7 cellular contexts compared by ENCODE assay signal in the genomic region with DNA sequence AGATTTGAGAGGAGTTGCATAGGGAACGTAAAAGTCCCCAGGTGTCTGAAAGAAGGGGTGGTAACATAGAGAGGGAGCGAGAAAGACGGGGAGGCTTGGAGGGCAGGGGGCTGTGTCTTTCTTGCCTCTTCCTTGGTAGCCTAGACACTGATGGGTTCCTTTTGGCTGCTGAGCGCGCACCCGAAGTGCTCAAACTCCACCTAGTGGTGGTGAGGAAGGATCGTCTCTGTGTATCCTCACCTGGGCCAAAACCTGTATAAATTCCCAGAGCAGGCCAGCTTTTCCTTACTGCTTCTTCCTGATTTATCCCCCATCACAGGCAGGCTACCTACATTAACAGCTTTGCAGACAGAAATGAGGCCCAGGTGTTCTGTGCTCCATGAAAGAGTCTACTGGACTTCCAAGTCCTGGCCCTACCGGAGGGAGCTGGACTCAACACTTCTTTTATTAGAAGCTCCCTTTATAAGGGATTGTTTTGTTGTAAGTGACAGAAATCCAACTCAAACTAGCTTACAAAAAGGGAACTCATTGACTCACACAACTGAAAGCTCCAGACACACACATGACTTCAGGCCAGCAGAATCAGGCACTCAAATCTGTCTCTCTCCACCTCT. TPM values are rescaled to one million over a fixed set of nuclear protein-coding genes. Genes with fewer than 3 reads are reported as not detected.
DNase-seq lines count a peak whose midpoint lies in the region; FAIRE-seq and TF ChIP-seq lines count a peak whose summit lies in the region.

No MANE protein-coding gene starts in this region.

- no peak overlapping the region for H3K4ac ChIP-seq in trophoblast cell (ENCODE audit: low read depth, low read length)

- peak; percentile 93 for DNase-seq in Karpas-422
- peak; percentile 66 for DNase-seq in SIG-M5 treated with dmso at 0.1 percent for 504 hours (lab: John Stamatoyannopoulos, UW; ENCODE audit: unreplicated experiment)
- DNase-seq in activated naive CD4-positive, alpha-beta T cell treated with Interleukin-2 at 50 U/mL for 16 hours = peak; percentile 60
- DNase-seq in globus pallidus (ENCODE audit: low spot score) = peak; percentile 64
- peak; percentile 62 to 85 for DNase-seq in trophoblast cell
- DNase-seq in urothelium cell line (ENCODE audit: low spot score) = peak; percentile 73

- no peak overlapping the region for H3K18ac ChIP-seq in trophoblast cell (ENCODE audit: low read length)

- H2BK120ac ChIP-seq in trophoblast cell (ENCODE audit: insufficient read depth, low read length, poor library complexity) = no peak overlapping the region

- H2AFZ ChIP-seq in Karpas-422 (ENCODE audit: low read length) (peak overlapping the region; percentile 31; the same call in 1 of the 2 replicates), trophoblast cell (ENCODE audit: insufficient read depth, low read length, poor library complexity) (no peak overlapping the region)

- no peak overlapping the region for H3K14ac ChIP-seq in trophoblast cell (ENCODE audit: low read length)

- H3K23ac ChIP-seq in trophoblast cell (ENCODE audit: low read length) = no peak overlapping the region

- no peak for FAIRE-seq in urothelium cell line (lab: Jason Lieb, UNC)

- H2BK12ac ChIP-seq in trophoblast cell (ENCODE audit: low read length) = no peak overlapping the region

- H3K79me1 ChIP-seq in trophoblast cell (ENCODE audit: low read length) = peaks cover under 1% of the 10 kb centered on the region

- H3K9me3 ChIP-seq in Karpas-422 (ENCODE audit: low read length) (no peaks in the 10 kb centered on the region), trophoblast cell (ENCODE audit: insufficient read depth, low read depth, low read length) (no peaks in the 10 kb centered on the region)

- H4K91ac ChIP-seq in trophoblast cell (ENCODE audit: low read depth, low read length) = no peak overlapping the region

- H3K36me3 ChIP-seq in Karpas-422 (ENCODE audit: insufficient read depth, low read length) = no peaks in the 10 kb centered on the region
- H3K36me3 ChIP-seq in trophoblast cell (ENCODE audit: control insufficient read depth in 1 of 2, insufficient read depth in 2 of 2, low read length in 2 of 2) = no peaks in the 10 kb centered on the region

- no peak overlapping the region for H2BK5ac ChIP-seq in trophoblast cell (ENCODE audit: low read depth, low read length, poor library complexity)

- H3K27ac ChIP-seq in Karpas-422 (ENCODE audit: low read length) (no peak overlapping the region), trophoblast cell (ENCODE audit: low read depth, low read length) (no peak overlapping the region)

- no peaks in the 10 kb centered on the region for H4K20me1 ChIP-seq in Karpas-422 (ENCODE audit: insufficient read depth, low read depth, low read length)

- no peak overlapping the region for H4K12ac ChIP-seq in trophoblast cell (ENCODE audit: low read depth, low read length)

- H3K4me1 ChIP-seq in Karpas-422 (ENCODE audit: low read length) (peaks cover 2% of the 10 kb centered on the region; the same call in 1 of the 2 replicates), trophoblast cell (ENCODE audit: control insufficient read depth in 1 of 2, insufficient read depth in 2 of 2, low read length in 2 of 2) (no peaks in the 10 kb centered on the region)

- no peak overlapping the region for H4K8ac ChIP-seq in trophoblast cell (ENCODE audit: low read depth, low read length)

- WGBS in trophoblast cell (ENCODE audit: extremely low coverage, insufficient coverage, insufficient read length) = no CpG with 5 or more reads among the region's 8 CpGs

- H3K27me3 ChIP-seq in Karpas-422 (ENCODE audit: low read length) (no peaks in the 10 kb centered on the region), trophoblast cell (ENCODE audit: insufficient read depth, low read length) (no peaks in the 10 kb centered on the region)

- peak overlapping the region; percentile 15 for H3K4me2 ChIP-seq in Karpas-422 (ENCODE audit: low read depth, low read length, poor library complexity, severe bottlenecking)
- H3K4me2 ChIP-seq in trophoblast cell (ENCODE audit: low read length) = no peak overlapping the region

- no peaks in the 10 kb centered on the region for H3K9me2 ChIP-seq in Karpas-422 (replicated peaks; ENCODE audit: insufficient read depth, low read length)

- no peak overlapping the region for H2AK5ac ChIP-seq in trophoblast cell (ENCODE audit: low read length)

- peak; percentile 95 for TF ChIP-seq CTCF in GM12874 (IDR thresholded peaks at IDR 0.05; ENCODE audit: insufficient read depth, low read depth, low read length)

- no peaks in the 10 kb centered on the region for H3K79me2 ChIP-seq in Karpas-422 (ENCODE audit: low read length)
- H3K79me2 ChIP-seq in trophoblast cell (ENCODE audit: control insufficient read depth, insufficient read depth, low read length, poor library complexity) = no peaks in the 10 kb centered on the region

- H3K4me3 ChIP-seq in Karpas-422 (ENCODE audit: low read length) (no peak overlapping the region), trophoblast cell (ENCODE audit: low read depth, low read length) (no peak overlapping the region)

- H3K9ac ChIP-seq in Karpas-422 (ENCODE audit: low read length) (no peak overlapping the region), trophoblast cell (ENCODE audit: low read length) (no peak overlapping the region)

RNA-seq across cellular contexts. Expression of a gene that starts 5.5 kb away (rescaled TPM):
- 4.8 and 7.6 TPM in 2 replicates for total RNA-seq in Karpas-422 (2014; rRNA removed; shearing (Covaris generic); ENCODE audit: low replicate concordance)
- 2.6 and 2.8 TPM in 2 replicates for polyA plus RNA-seq in trophoblast cell (2013)

RNA-seq across cellular contexts. Expression of a gene that starts 9.3 kb away (rescaled TPM):
- total RNA-seq in Karpas-422 (2014; rRNA removed; shearing (Covaris generic); ENCODE audit: low replicate concordance) = not detected in 2 replicates
- polyA plus RNA-seq in trophoblast cell (2013) = 0.01 TPM in 2 replicates

RNA-seq across cellular contexts. Expression of a gene that starts 12.3 kb away (rescaled TPM):
- total RNA-seq in Karpas-422 (2014; rRNA removed; shearing (Covaris generic); ENCODE audit: low replicate concordance) = 25.5 and 41.3 TPM in 2 replicates
- polyA plus RNA-seq in trophoblast cell (2013) = 32.6 and 35.6 TPM in 2 replicates

RNA-seq across cellular contexts. Expression of a gene that starts 38.9 kb away (rescaled TPM):
- not detected in 2 replicates for total RNA-seq in Karpas-422 (2014; rRNA removed; shearing (Covaris generic); ENCODE audit: low replicate concordance)
- not detected in 2 replicates for polyA plus RNA-seq in trophoblast cell (2013)

RNA-seq across cellular contexts. Expression of a gene that starts 51.6 kb away (rescaled TPM):
- total RNA-seq in Karpas-422 (2014; rRNA removed; shearing (Covaris generic); ENCODE audit: low replicate concordance) = 39.9 and 129 TPM in 2 replicates
- polyA plus RNA-seq in trophoblast cell (2013) = 13.3 and 14.4 TPM in 2 replicates
